ENCODE assay signal across 19 cellular contexts in the genomic region with DNA sequence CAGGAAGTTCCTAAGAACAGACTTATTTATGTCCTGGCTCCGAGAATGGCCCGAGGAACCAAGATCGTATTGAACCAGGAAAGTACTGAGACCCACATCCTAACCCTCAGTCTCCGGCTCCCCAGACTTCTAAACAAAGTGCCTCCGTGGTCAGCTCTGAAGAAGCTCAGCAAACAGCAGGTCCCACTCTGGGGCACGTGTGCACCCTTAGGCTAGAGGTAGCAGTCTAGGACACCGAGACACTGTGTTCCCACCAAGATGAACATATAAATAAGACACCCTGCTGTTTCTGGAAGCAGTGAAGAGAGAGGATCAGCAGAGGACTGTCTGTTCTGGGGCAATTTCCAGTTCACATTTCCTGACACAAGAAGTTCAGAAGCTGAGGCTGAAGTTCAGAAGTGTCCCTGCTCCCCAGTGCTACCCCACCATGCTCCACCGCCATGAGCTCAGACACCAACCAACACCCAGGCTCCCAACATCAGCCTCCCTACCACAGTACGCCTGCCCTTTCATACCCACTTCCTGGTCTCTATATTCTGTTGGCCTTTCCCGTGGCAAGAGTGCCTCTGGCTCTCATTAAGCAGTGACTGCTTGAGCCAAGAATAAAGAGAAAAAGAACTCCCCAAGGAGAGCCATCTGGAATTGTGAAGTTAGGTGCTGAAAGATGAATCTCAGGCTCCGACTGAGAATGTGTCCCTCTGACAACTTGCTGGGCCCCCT.
DNase-seq lines count a peak whose midpoint lies in the region; ATAC-seq and TF ChIP-seq lines count a peak whose summit lies in the region.
"Had no signal": no experiment of that assay in that cellular context is flagged by ENCODE, and none has a peak within 500 bp of the region (broad histone marks: within the 10 kb centered on the region; RNA-seq: fewer than 3 reads in every experiment).

No MANE protein-coding gene starts in this region.

- H2AFZ ChIP-seq in osteoblast (ENCODE audit: low read length) = no peak overlapping the region
- H2AFZ ChIP-seq: PC-9 had no signal

- no peaks in the 10 kb centered on the region for H3K36me3 ChIP-seq in ascending aorta
- no peaks in the 10 kb centered on the region for H3K36me3 ChIP-seq in heart left ventricle
- no peaks in the 10 kb centered on the region for H3K36me3 ChIP-seq in osteoblast (ENCODE audit: insufficient read depth, low read length)
- no peaks in the 10 kb centered on the region for H3K36me3 ChIP-seq in tibial nerve
- H3K36me3 ChIP-seq: SJSA1 had no signal

- no peaks in the 10 kb centered on the region for H3K27me3 Mint-ChIP-seq in T-helper 2 cell treated with Interferon-gamma antibody and Interleukin-4, amounts not matched to agents 5 μg/mL and 100 μg/mL, for 36 hours (ENCODE audit: low read depth)
- peaks cover 2% of the 10 kb centered on the region for H3K27me3 Mint-ChIP-seq in glutamatergic neuron (ENCODE audit: unreplicated experiment)
- H3K27me3 Mint-ChIP-seq: activated CD4-positive, alpha-beta memory T cell treated with anti-CD3 and anti-CD28 coated beads for 36 hours; activated naive CD4-positive, alpha-beta T cell treated with anti-CD3 and anti-CD28 coated beads, Interleukin-2, amount 50 U/mL, for 24 hours; activated T-cell treated with anti-CD3 and anti-CD28 coated beads, Interleukin-2, amount 50 U/mL, for 24 hours had no signal

- ATAC-seq in heart left ventricle = peak; percentile 30 to 72 (median 62)

- H3K4me3 ChIP-seq in ascending aorta (no peak overlapping the region), heart left ventricle (no peak overlapping the region), osteoblast (ENCODE audit: insufficient read depth, low read length) (no peak overlapping the region), tibial nerve (no peak overlapping the region)
- H3K4me3 ChIP-seq: PC-9, SJSA1, skin epidermis had no signal

- H3K9me3 ChIP-seq in ascending aorta (no peaks in the 10 kb centered on the region), heart left ventricle (no peaks in the 10 kb centered on the region), osteoblast (ENCODE audit: low read depth, low read length) (no peaks in the 10 kb centered on the region), tibial nerve (no peaks in the 10 kb centered on the region)
- H3K9me3 ChIP-seq: SJSA1 had no signal

- H3K4me1 ChIP-seq in ascending aorta (no peaks in the 10 kb centered on the region), heart left ventricle (peaks cover 0 to 31% (median 8%) of the 10 kb centered on the region in 12 donors), osteoblast (ENCODE audit: insufficient read depth, low read length) (no peaks in the 10 kb centered on the region), tibial nerve (peaks cover 0 to 38% (median 13%) of the 10 kb centered on the region in 4 donors)
- H3K4me1 ChIP-seq: SJSA1 had no signal

- H3K4me1 Mint-ChIP-seq in T-helper 2 cell treated with Interferon-gamma antibody and Interleukin-4, amounts not matched to agents 5 μg/mL and 100 μg/mL, for 36 hours (ENCODE audit: low read depth) = no peaks in the 10 kb centered on the region
- H3K4me1 Mint-ChIP-seq in glutamatergic neuron (ENCODE audit: low read depth, unreplicated experiment) = peaks cover 9% of the 10 kb centered on the region
- H3K4me1 Mint-ChIP-seq: activated naive CD4-positive, alpha-beta T cell treated with anti-CD3 and anti-CD28 coated beads, Interleukin-2, amount 50 U/mL, for 24 hours had no signal

- H3K4me2 ChIP-seq in osteoblast (ENCODE audit: insufficient read depth, low read length) = no peak overlapping the region
- H3K4me2 ChIP-seq: PC-9 had no signal

- H3K9me3 Mint-ChIP-seq in T-helper 2 cell treated with Interferon-gamma antibody and Interleukin-4, amounts not matched to agents 5 μg/mL and 100 μg/mL, for 36 hours = no peaks in the 10 kb centered on the region
- peaks cover 7% of the 10 kb centered on the region for H3K9me3 Mint-ChIP-seq in glutamatergic neuron (ENCODE audit: unreplicated experiment)
- H3K9me3 Mint-ChIP-seq: activated CD4-positive, alpha-beta memory T cell treated with anti-CD3 and anti-CD28 coated beads for 36 hours; activated naive CD4-positive, alpha-beta T cell treated with anti-CD3 and anti-CD28 coated beads, Interleukin-2, amount 50 U/mL, for 24 hours; activated T-cell treated with anti-CD3 and anti-CD28 coated beads, Interleukin-2, amount 50 U/mL, for 24 hours had no signal

- no peak overlapping the region for H3K27ac Mint-ChIP-seq in T-helper 2 cell treated with Interferon-gamma antibody and Interleukin-4, amounts not matched to agents 5 μg/mL and 100 μg/mL, for 36 hours
- no peak overlapping the region for H3K27ac Mint-ChIP-seq in glutamatergic neuron (ENCODE audit: unreplicated experiment)
- H3K27ac Mint-ChIP-seq: activated CD4-positive, alpha-beta memory T cell treated with anti-CD3 and anti-CD28 coated beads for 36 hours; activated naive CD4-positive, alpha-beta T cell treated with anti-CD3 and anti-CD28 coated beads, Interleukin-2, amount 50 U/mL, for 24 hours; activated T-cell treated with anti-CD3 and anti-CD28 coated beads, Interleukin-2, amount 50 U/mL, for 24 hours; HFFc6 had no signal

- intact Hi-C loops in ascending aorta (cut with DNase I) (no loop called here), heart left ventricle (cut with DNase I) (loop anchor here in 1 of 10 donors (10.0 kb wide), 1 partner anchor 275 kb away; no protein-coding TSS in a partner anchor)

- TF ChIP-seq CTCF in ascending aorta (IDR thresholded peaks at IDR 0.05) = no peak
- TF ChIP-seq CTCF in heart left ventricle (IDR thresholded peaks at IDR 0.05) = no peak
- no peak for TF ChIP-seq CTCF in osteoblast (IDR thresholded peaks at IDR 0.05; ENCODE audit: extremely low read depth, low read depth, low read length)
- no peak for TF ChIP-seq CTCF in tibial nerve (IDR thresholded peaks at IDR 0.05)
- no peak for TF ChIP-seq CTCF in glutamatergic neuron (IDR thresholded peaks at IDR 0.05; ENCODE audit: partially characterized antibody, unreplicated experiment)

- 47 to 64% (median 59%) methylated on average over 11 of the region's 11 CpGs for WGBS in heart left ventricle, 4 donors
- WGBS in tibial nerve, 2 donors = 51 to 52% methylated on average over 11 of the region's 11 CpGs

- H3K27me3 ChIP-seq in ascending aorta (no peaks in the 10 kb centered on the region), heart left ventricle (no peaks in the 10 kb centered on the region), osteoblast (ENCODE audit: insufficient read depth, low read length) (no peaks in the 10 kb centered on the region), tibial nerve (no peaks in the 10 kb centered on the region)
- H3K27me3 ChIP-seq: SJSA1 had no signal

- H4K20me1 ChIP-seq in osteoblast (ENCODE audit: insufficient read depth, low read length) = no peaks in the 10 kb centered on the region

- H3K4me3 Mint-ChIP-seq in T-helper 2 cell treated with Interferon-gamma antibody and Interleukin-4, amounts not matched to agents 5 μg/mL and 100 μg/mL, for 36 hours = no peak overlapping the region
- no peak overlapping the region for H3K4me3 Mint-ChIP-seq in glutamatergic neuron (ENCODE audit: unreplicated experiment)
- H3K4me3 Mint-ChIP-seq: activated CD4-positive, alpha-beta memory T cell treated with anti-CD3 and anti-CD28 coated beads for 36 hours; activated naive CD4-positive, alpha-beta T cell treated with anti-CD3 and anti-CD28 coated beads, Interleukin-2, amount 50 U/mL, for 24 hours; activated T-cell treated with anti-CD3 and anti-CD28 coated beads, Interleukin-2, amount 50 U/mL, for 24 hours; HFFc6 had no signal

- no peaks in the 10 kb centered on the region for H3K79me2 ChIP-seq in osteoblast (ENCODE audit: insufficient read depth, low read length)

- DNase-seq in ascending aorta (ENCODE audit: low spot score in 2 of 2) (no peak), heart left ventricle (no peak), osteoblast (ENCODE audit: insufficient read length, low spot score, missing footprints) (peak; percentile 62), tibial nerve (ENCODE audit: low spot score in 2 of 2) (peak; percentile 21 to 41), glutamatergic neuron (no peak), ecto neural progenitor cell (ENCODE audit: low spot score) (no peak), AG08395 (ENCODE audit: low spot score) (no peak)
- DNase-seq in T-helper 2 cell treated with Interferon-gamma antibody and Interleukin-4, amounts not matched to agents 5 μg/mL and 100 μg/mL, for 36 hours (ENCODE audit: low spot score) = no peak
- DNase-seq: activated CD4-positive, alpha-beta memory T cell treated with anti-CD3 and anti-CD28 coated beads for 36 hours; activated T-cell treated with anti-CD3 and anti-CD28 coated beads, Interleukin-2, amount 50 U/mL, for 24 hours; HFFc6; NCI-H187; nucleus accumbens; PC-9; stimulated activated CD4-positive, alpha-beta T cell treated with anti-CD3 and anti-CD28 coated beads, Interleukin-2, amount 100 ng/mL, for 48 hours; T-helper 2 cell had no signal

- no peaks in the 10 kb centered on the region for H3K36me3 Mint-ChIP-seq in T-helper 2 cell treated with Interferon-gamma antibody and Interleukin-4, amounts not matched to agents 5 μg/mL and 100 μg/mL, for 36 hours (ENCODE audit: low read depth)
- H3K36me3 Mint-ChIP-seq in glutamatergic neuron (ENCODE audit: unreplicated experiment) = no peaks in the 10 kb centered on the region
- H3K36me3 Mint-ChIP-seq: activated CD4-positive, alpha-beta memory T cell treated with anti-CD3 and anti-CD28 coated beads for 36 hours; activated naive CD4-positive, alpha-beta T cell treated with anti-CD3 and anti-CD28 coated beads, Interleukin-2, amount 50 U/mL, for 24 hours had no signal

- H3K27ac ChIP-seq in ascending aorta = peak overlapping the region; percentile 20 to 59
- peak overlapping the region in 9 of 12 donors; percentile 1 to 64 (median 50) for H3K27ac ChIP-seq in heart left ventricle
- no peak overlapping the region for H3K27ac ChIP-seq in osteoblast (ENCODE audit: low read depth, low read length)
- peak overlapping the region; percentile 45 to 83 (median 52) for H3K27ac ChIP-seq in tibial nerve
- H3K27ac ChIP-seq: PC-9, SJSA1 had no signal

- TF ChIP-seq EP300 in tibial nerve (IDR thresholded peaks at IDR 0.05) = peak; percentile 13 to 70

- TF ChIP-seq POLR2A in heart left ventricle (IDR thresholded peaks at IDR 0.05) (no peak), tibial nerve (IDR thresholded peaks at IDR 0.05) (no peak)

Comparison
In these comparisons a context has a peak if more than half of its experiments do, and no peak if none do; other contexts are left out.
1. DNase-seq: peak in osteoblast (single experiment) and tibial nerve (2 of 2); none in ascending aorta (0 of 2), heart left ventricle (0 of 5), T-helper 2 cell treated with Interferon-gamma antibody and Interleukin-4, amounts not matched to agents 5 μg/mL and 100 μg/mL, for 36 hours (single experiment), glutamatergic neuron (single experiment), ecto neural progenitor cell (single experiment) and AG08395 (single experiment).